Comparison of ENCODE assay signal across 11 cellular contexts in genomic region chr11:74612877-74613276, GRCh38.
"Had no signal": no experiment of that assay in that cellular context is flagged by ENCODE, and none has a peak within 500 bp of the region (broad histone marks: within the 10 kb centered on the region; RNA-seq: fewer than 3 reads in every experiment).

No MANE protein-coding gene starts in this region.

- ATAC-seq: activated CD4-positive, CD25-positive, alpha-beta regulatory T cell treated with anti-CD3 and anti-CD28 coated beads, Interleukin-2, amount 50 U/mL, for 24 hours; activated CD8-positive, alpha-beta memory T cell treated with anti-CD3 and anti-CD28 coated beads, Interleukin-2, amount 10 ng/mL, durations not matched to agents 7 days and 5 days; activated T-cell treated with anti-CD3 and anti-CD28 coated beads, Interleukin-2, amount 50 U/mL, for 4 hours; right cardiac atrium had no signal

- H3K27me3 Mint-ChIP-seq: activated CD8-positive, alpha-beta memory T cell treated with anti-CD3 and anti-CD28 coated beads, Interleukin-2, amount 10 ng/mL, durations not matched to agents 7 days and 5 days; activated naive CD8-positive, alpha-beta T cell treated with anti-CD3 and anti-CD28 coated beads for 36 hours had no signal

- H2AFZ ChIP-seq: parathyroid adenoma had no signal

- DNase-seq: activated CD4-positive, alpha-beta T cell treated with anti-CD3 and anti-CD28 coated beads, Interleukin-2, amount 50 U/mL, for 4 hours; activated CD8-positive, alpha-beta memory T cell treated with anti-CD3 and anti-CD28 coated beads, Interleukin-2, amount 10 ng/mL, durations not matched to agents 7 days and 5 days; activated gamma-delta T cell treated with Interleukin-2 at 50 U/mL for 16 hours; activated naive CD8-positive, alpha-beta T cell treated with anti-CD3 and anti-CD28 coated beads for 36 hours; activated T-cell treated with anti-CD3 and anti-CD28 coated beads, Interleukin-2, amount 50 U/mL, for 4 hours; anterior cingulate cortex; right cardiac atrium; stimulated activated CD4-positive, alpha-beta T cell treated with anti-CD3 and anti-CD28 coated beads, Interleukin-12 subunit alpha, Interleukin-12 subunit beta, amount 100 ng/mL, for 4 hours; stimulated activated naive CD4-positive, alpha-beta T cell treated with Interleukin-2 at 50 U/mL for 16 hours had no signal

- H3K27ac Mint-ChIP-seq: activated CD8-positive, alpha-beta memory T cell treated with anti-CD3 and anti-CD28 coated beads, Interleukin-2, amount 10 ng/mL, durations not matched to agents 7 days and 5 days; activated naive CD8-positive, alpha-beta T cell treated with anti-CD3 and anti-CD28 coated beads for 36 hours had no signal

- H3K79me2 ChIP-seq: parathyroid adenoma had no signal

- H3K9ac ChIP-seq: parathyroid adenoma had no signal

- H3K4me1 ChIP-seq: parathyroid adenoma had no signal

- H3K27ac ChIP-seq: parathyroid adenoma had no signal

- H3K9me3 Mint-ChIP-seq: activated naive CD8-positive, alpha-beta T cell treated with anti-CD3 and anti-CD28 coated beads for 36 hours; activated T-cell treated with anti-CD3 and anti-CD28 coated beads, Interleukin-2, amount 50 U/mL, for 4 hours had no signal

- H3K4me3 Mint-ChIP-seq: activated CD8-positive, alpha-beta memory T cell treated with anti-CD3 and anti-CD28 coated beads, Interleukin-2, amount 10 ng/mL, durations not matched to agents 7 days and 5 days; activated naive CD8-positive, alpha-beta T cell treated with anti-CD3 and anti-CD28 coated beads for 36 hours; activated T-cell treated with anti-CD3 and anti-CD28 coated beads, Interleukin-2, amount 50 U/mL, for 4 hours had no signal
